Comparison of ENCODE assay signal across 13 cellular contexts in genomic region chr1:18480315-18481189, GRCh38. TPM values are rescaled to one million over a fixed set of nuclear protein-coding genes. Genes with fewer than 3 reads are reported as not detected.
DNase-seq lines count a peak whose midpoint lies in the region; ATAC-seq, FAIRE-seq and TF ChIP-seq lines count a peak whose summit lies in the region.
"Had no signal": no experiment of that assay in that cellular context is flagged by ENCODE, and none has a peak within 500 bp of the region (broad histone marks: within the 10 kb centered on the region; RNA-seq: fewer than 3 reads in every experiment).

Gene KLHDC7A (plus strand): TSS chr1:18480930. CDS start chr1:18480982, 52 bp downstream.

- in situ Hi-C loops in HepG2 (cut with HindIII; ENCODE audit: extremely low pct_ligation_motif_present, low pct_unique_long_range_greater_than_20kb), result no loop called here

- H3K27me3 ChIP-seq in HepG2 (ENCODE audit: control insufficient read depth in 1 of 2, insufficient read depth in 2 of 2, low read length in 2 of 2), result 0 out of 5 replicates have a peak, but pooled peaks cover 0 to 3% of the 10 kb centered on the region in 2 experiments
- no peaks in the 10 kb centered on the region for H3K27me3 ChIP-seq in osteoblast (ENCODE audit: insufficient read depth, low read length)

- no peak within 1 kb of the TSS for H2AFZ ChIP-seq in HepG2 (ENCODE audit: low read length)
- H2AFZ ChIP-seq in osteoblast (ENCODE audit: low read length), result no peak within 1 kb of the TSS

- H3K9me3 ChIP-seq in HepG2 (ENCODE audit: low read length), result no peaks in the 10 kb centered on the region
- no peaks in the 10 kb centered on the region for H3K9me3 ChIP-seq in osteoblast (ENCODE audit: low read depth, low read length)

- peak; percentile 69 for DNase-seq in cardiac septum (ENCODE audit: low spot score)
- no peak for DNase-seq in Right ventricle myocardium inferior (ENCODE audit: missing footprints)
- peak; percentile 73 for DNase-seq in MCF 10A (ENCODE audit: unreplicated experiment)
- DNase-seq in HepG2 (ENCODE audit: low spot score), result peak; percentile 91
- DNase-seq in GM12892 (ENCODE audit: insufficient read length), result no peak
- DNase-seq in activated gamma-delta T cell treated with Interleukin-2 at 50 U/mL for 16 hours, result no peak
- no peak for DNase-seq in osteoblast (ENCODE audit: insufficient read length, low spot score, missing footprints)
- DNase-seq: activated CD4-positive, CD25-positive, alpha-beta regulatory T cell treated with anti-CD3 and anti-CD28 coated beads, Interleukin-2, amount 50 U/mL, for 72 hours; foreskin fibroblast; NCI-H2081 treated with DMSO at 0.1 percent for 48 hours had no signal

- H3K4me2 ChIP-seq in HepG2 (ENCODE audit: low read depth, low read length) (peak within 1 kb of the TSS; percentile 86), osteoblast (ENCODE audit: insufficient read depth, low read length) (no peak within 1 kb of the TSS)

- H3K27ac ChIP-seq in HepG2 (ENCODE audit: extremely low read length, insufficient read depth, low read length) (peak within 1 kb of the TSS; percentile 24), urinary bladder (ENCODE audit: low read depth) (peak within 1 kb of the TSS; percentile 73), osteoblast (ENCODE audit: low read depth, low read length) (no peak within 1 kb of the TSS)

- peak in 1 of 2 experiments; percentile 32; a peak in 1 of 4 replicates for TF ChIP-seq EP300 in HepG2 (IDR thresholded peaks at IDR 0.05; ENCODE audit: low read depth in 2 of 2, low read length in 2 of 2)
- no peak for TF ChIP-seq EP300 in HepG2 (CRISPR knock-in tag; IDR thresholded peaks at IDR 0.05; ENCODE audit: borderline replicate concordance)

- H3K4me1 Mint-ChIP-seq in MCF 10A (ENCODE audit: insufficient read depth, unreplicated experiment), result peaks cover 9% of the 10 kb centered on the region

- H4K20me1 ChIP-seq in HepG2 (ENCODE audit: insufficient read depth, low read length) (no peaks in the 10 kb centered on the region), osteoblast (ENCODE audit: insufficient read depth, low read length) (no peaks in the 10 kb centered on the region)

- H3K27ac Mint-ChIP-seq in MCF 10A (ENCODE audit: low read depth, unreplicated experiment), result no peak within 1 kb of the TSS
- H3K27ac Mint-ChIP-seq: stimulated activated effector memory CD8-positive, alpha-beta T cell treated with anti-CD3 and anti-CD28 coated beads, Interleukin-12 subunit alpha, Interleukin-12 subunit beta, amount 100 ng/mL, for 72 hours had no signal

- no peaks in the 10 kb centered on the region for H3K27me3 Mint-ChIP-seq in MCF 10A (ENCODE audit: insufficient read depth, unreplicated experiment)

- intact Hi-C loops in cardiac septum (cut with DNase I), result no loop called here
- intact Hi-C loops in Right ventricle myocardium inferior (cut with DNase I), result no loop called here
- intact Hi-C loops in MCF 10A (cut with micrococcal nuclease), result no loop called here
- intact Hi-C loops in HepG2 (cut with micrococcal nuclease; ENCODE audit: unreplicated experiment), result loop anchor here (1.0 kb wide), 1 partner anchor 35 kb away; no protein-coding TSS in a partner anchor

- peak within 1 kb of the TSS; percentile 29 for H3K9ac ChIP-seq in HepG2 (ENCODE audit: insufficient read depth, low read depth, low read length)

- no peaks in the 10 kb centered on the region for H3K79me2 ChIP-seq in HepG2 (ENCODE audit: insufficient read depth, low read length)
- H3K79me2 ChIP-seq in osteoblast (ENCODE audit: insufficient read depth, low read length), result no peaks in the 10 kb centered on the region

- WGBS in HepG2 (ENCODE audit: low lambda C conversion rate), result 3% methylated on average over 5 of the region's 13 CpGs
- 45% methylated on average over 13 of the region's 13 CpGs for WGBS in urinary bladder

- FAIRE-seq in HepG2 (lab: Jason Lieb, UNC), result peak; percentile 96
- FAIRE-seq in GM12892 (lab: Jason Lieb, UNC), result no peak

- peak; percentile 44 to 70; a peak in 2 of 4 replicates for TF ChIP-seq POLR2A in HepG2 (IDR thresholded peaks at IDR 0.05; ENCODE audit: insufficient read depth in 1 of 2, low read depth in 2 of 2, low read length in 2 of 2)
- no peak for TF ChIP-seq POLR2A in GM12892 (IDR thresholded peaks at IDR 0.05; ENCODE audit: low read depth, low read length)

- H3K36me3 ChIP-seq in HepG2 (replicated peaks in 1 of 2; ENCODE audit: control insufficient read depth in 1 of 2, insufficient read depth in 2 of 2, low read length in 2 of 2), result no peaks in the 10 kb centered on the region
- no peaks in the 10 kb centered on the region for H3K36me3 ChIP-seq in urinary bladder (ENCODE audit: insufficient read depth)
- H3K36me3 ChIP-seq in osteoblast (ENCODE audit: insufficient read depth, low read length), result no peaks in the 10 kb centered on the region

- H3K4me3 Mint-ChIP-seq in MCF 10A (ENCODE audit: unreplicated experiment), result no peak within 1 kb of the TSS
- H3K4me3 Mint-ChIP-seq: stimulated activated effector memory CD8-positive, alpha-beta T cell treated with anti-CD3 and anti-CD28 coated beads, Interleukin-12 subunit alpha, Interleukin-12 subunit beta, amount 100 ng/mL, for 72 hours had no signal

- TF ChIP-seq CTCF in MCF 10A (IDR thresholded peaks at IDR 0.05; ENCODE audit: unreplicated experiment) (no peak), HepG2 (CRISPR knock-in tag; IDR thresholded peaks at IDR 0.05) (no peak; the same call in 1 of the 2 replicates), osteoblast (IDR thresholded peaks at IDR 0.05; ENCODE audit: extremely low read depth, low read depth, low read length) (no peak)

- no TSS peak for BruUV-seq in MCF 10A (replicated peaks; lab: Mats Ljungman, UMichigan)
- no TSS peak for BruUV-seq in HepG2 (replicated peaks; lab: Mats Ljungman, UMichigan)

- CTCF ChIA-PET in MCF 10A (lab: Yijun Ruan, JAX), result no interaction called here
- CTCF ChIA-PET in HepG2 (lab: Yijun Ruan, JAX; ENCODE audit: low intra/inter-chr PET ratio, low total read pairs), result no interaction called here

- POLR2A ChIA-PET in MCF 10A (lab: Yijun Ruan, JAX) (interaction anchor here (0.6 to 0.8 kb wide), 4 partner anchors 10 to 572 kb away, joined by 3 read pairs; no protein-coding TSS in a partner anchor), HepG2 (lab: Yijun Ruan, JAX) (interaction anchor here (0.7 to 1.7 kb wide), 5 partner anchors 9 to 35 kb away, joined by 3 to 10 read pairs (median 4); no protein-coding TSS in a partner anchor)

- no peak for ATAC-seq in Right ventricle myocardium inferior
- ATAC-seq in HepG2, result peak; percentile 97
- ATAC-seq: stimulated activated effector memory CD8-positive, alpha-beta T cell treated with anti-CD3 and anti-CD28 coated beads, Interleukin-12 subunit alpha, Interleukin-12 subunit beta, amount 100 ng/mL, for 72 hours had no signal

- TF ChIP-seq RAD21 in HepG2 (CRISPR knock-in tag; IDR thresholded peaks at IDR 0.05), result no peak; the same call in 1 of the 2 replicates

- no peaks in the 10 kb centered on the region for H3K36me3 Mint-ChIP-seq in MCF 10A (ENCODE audit: insufficient read depth, unreplicated experiment)
- H3K36me3 Mint-ChIP-seq: stimulated activated effector memory CD8-positive, alpha-beta T cell treated with anti-CD3 and anti-CD28 coated beads, Interleukin-12 subunit alpha, Interleukin-12 subunit beta, amount 100 ng/mL, for 72 hours had no signal

- H3K9me3 Mint-ChIP-seq in MCF 10A (ENCODE audit: unreplicated experiment), result peaks cover 4% of the 10 kb centered on the region
- H3K9me3 Mint-ChIP-seq: stimulated activated effector memory CD8-positive, alpha-beta T cell treated with anti-CD3 and anti-CD28 coated beads, Interleukin-12 subunit alpha, Interleukin-12 subunit beta, amount 100 ng/mL, for 72 hours had no signal

- peak within 1 kb of the TSS; percentile 45 to 68 (median 46); a peak in 5 of 6 replicates for H3K4me3 ChIP-seq in HepG2 (replicated peaks in 1 of 3; ENCODE audit: insufficient read depth in 1 of 3, low read depth in 2 of 3, low read length in 3 of 3)
- H3K4me3 ChIP-seq in urinary bladder (ENCODE audit: low read depth, low read length), result no peak within 1 kb of the TSS
- H3K4me3 ChIP-seq in osteoblast (ENCODE audit: insufficient read depth, low read length), result no peak within 1 kb of the TSS

- peaks cover 44% of the 10 kb centered on the region for H3K4me1 ChIP-seq in HepG2 (ENCODE audit: insufficient read depth, low read length)
- H3K4me1 ChIP-seq in urinary bladder (ENCODE audit: insufficient read depth), result no peaks in the 10 kb centered on the region
- H3K4me1 ChIP-seq in osteoblast (ENCODE audit: insufficient read depth, low read length), result no peaks in the 10 kb centered on the region

TF ChIP-seq in HepG2, 621 proteins besides CTCF, POLR2A, EP300 and RAD21 (continues in another document):
- TF ChIP-seq ZNF790 (CRISPR knock-in tag; IDR thresholded peaks at IDR 0.05; ENCODE audit: borderline replicate concordance), result no peak

RNA-seq across cellular contexts. Expression of gene KLHDC7A, which starts in this region (rescaled TPM):
- total RNA-seq in cardiac septum (not detected), Right ventricle myocardium inferior (not detected), MCF 10A (2022) (not detected in 2 replicates), HepG2 (2016; rRNA removed; fragmentation: Illumina TruSeq; extraction: Trizol) (0.53 and 1.8 TPM in 2 replicates), urinary bladder (3.3 TPM), osteoblast (not detected in 2 replicates)
- 0.18 and 0.30 TPM in 2 replicates for total RNA-seq in HepG2 (2016; cell fraction: cytosol; rRNA removed; fragmentation: Illumina TruSeq; extraction: Trizol; ENCODE audit: low read depth)
- 0.67 and 1.9 TPM in 2 replicates for total RNA-seq in HepG2 (2016; cell fraction: insoluble cytoplasmic fraction; rRNA removed; fragmentation: Illumina TruSeq; extraction: Trizol)
- 0.34 TPM in 2 replicates for total RNA-seq in HepG2 (2016; cell fraction: membrane; rRNA removed; fragmentation: Illumina TruSeq; extraction: Trizol)
- 2.4 and 2.7 TPM in 2 replicates for total RNA-seq in HepG2 (2016; cell fraction: nucleus; rRNA removed; fragmentation: Illumina TruSeq; extraction: Trizol)
- polyA plus RNA-seq in HepG2 (2011; rRNA removed) (0.15 and 0.24 TPM in 2 replicates), urinary bladder (0.98 TPM)
- 0.17 TPM in 2 replicates for polyA plus RNA-seq in HepG2 (2011; cell fraction: cytosol; rRNA removed)
- 0.77 and 0.85 TPM in 2 replicates for polyA plus RNA-seq in HepG2 (2011; cell fraction: nucleus; rRNA removed)
- polyA plus RNA-seq in HepG2 (2012), result 0.24 and 0.62 TPM in 2 replicates
- 0.11 and 0.12 TPM in 2 replicates for polyA plus RNA-seq in HepG2 (2016; cell fraction: cytosol; fragmentation: Illumina TruSeq; extraction: Trizol; ENCODE audit: low read depth)
- polyA plus RNA-seq in HepG2 (2016; cell fraction: insoluble cytoplasmic fraction; fragmentation: Illumina TruSeq; extraction: Trizol; ENCODE audit: low read depth), result 0.47 and 0.52 TPM in 2 replicates
- polyA plus RNA-seq in HepG2 (2016; cell fraction: membrane; fragmentation: Illumina TruSeq; extraction: Trizol; ENCODE audit: low read depth), result 0.19 and 0.21 TPM in 2 replicates
- 2.2 and 3.4 TPM in 2 replicates for polyA plus RNA-seq in HepG2 (2016; cell fraction: nucleus; fragmentation: Illumina TruSeq; extraction: Trizol; ENCODE audit: insufficient read depth, low read depth)
- 0.84 TPM in 1 of 2 replicates, not detected in the other for polyA minus RNA-seq in HepG2 (2011; rRNA and poly(A)+ RNA removed; ENCODE audit: low replicate concordance)
- polyA minus RNA-seq in HepG2 (2011; cell fraction: cytosol; rRNA and poly(A)+ RNA removed), result 0.26 and 0.40 TPM in 2 replicates
- 2.3 and 3.1 TPM in 2 replicates for polyA minus RNA-seq in HepG2 (2011; cell fraction: nucleus; rRNA and poly(A)+ RNA removed)
- polyA plus RNA-seq in GM12892 (2012; ENCODE audit: missing spikeins), result not detected
- polyA plus RNA-seq: AG04450 had no signal

Comparison
In these comparisons a context has a peak if more than half of its experiments do, and no peak if none do; other contexts are left out.
1. Peak in DNase-seq in cardiac septum; RNA of the gene not detected or under 1 TPM.
2. Peak in DNase-seq in MCF 10A; RNA of the gene not detected or under 1 TPM.
3. H3K4me3 ChIP-seq: peak in HepG2 (3 of 3); none in urinary bladder (single experiment) and osteoblast (single experiment).